Comparison of ENCODE assay signal across 8 cellular contexts in the genomic region with DNA sequence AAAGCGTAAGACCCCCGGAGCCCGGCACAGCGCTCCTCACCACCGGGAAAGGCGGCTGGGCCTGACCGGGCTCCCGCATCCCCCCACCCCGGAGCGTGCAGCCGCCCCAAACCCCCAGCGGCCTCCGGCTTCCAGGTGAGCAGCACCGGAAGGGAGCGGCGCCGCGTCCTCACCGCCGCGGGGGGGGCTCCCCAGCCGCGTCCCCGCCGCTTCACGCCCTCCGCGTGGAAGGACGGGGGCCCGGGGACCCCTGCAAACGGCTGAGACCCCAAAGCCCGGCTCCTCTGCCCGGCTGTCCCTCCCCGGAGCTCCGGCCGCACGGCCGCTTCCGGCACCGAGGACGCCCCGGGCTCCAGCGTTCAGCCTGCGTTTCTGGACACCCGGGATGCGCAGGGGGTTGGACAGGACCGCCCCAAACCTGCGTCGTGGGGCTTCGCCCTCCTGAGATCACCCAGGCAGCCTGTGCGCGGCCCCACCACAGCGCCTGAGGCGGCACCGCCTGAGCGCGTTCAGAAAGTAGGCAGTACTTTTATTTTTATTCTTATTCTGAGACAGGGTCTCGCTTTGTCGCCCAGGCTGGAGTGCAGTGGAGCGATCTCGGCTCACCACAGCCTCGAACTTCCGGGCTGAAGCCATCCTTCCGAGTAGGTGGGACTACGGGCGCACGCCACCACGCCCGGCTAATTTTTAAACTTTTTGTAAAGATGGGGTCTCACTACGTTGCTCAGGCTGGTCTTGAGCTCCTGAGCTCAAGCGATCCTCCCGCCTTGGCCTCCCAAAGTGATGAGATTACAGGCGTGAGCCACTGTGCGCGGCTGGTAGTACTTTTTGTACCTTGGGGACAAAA. TPM values are rescaled to one million over a fixed set of nuclear protein-coding genes. Genes with fewer than 3 reads are reported as not detected.
DNase-seq lines count a peak whose midpoint lies in the region; ATAC-seq and TF ChIP-seq lines count a peak whose summit lies in the region.

No MANE protein-coding gene starts in this region.

- peak overlapping the region; percentile 14; the same call in 1 of the 2 replicates for H3K4me3 ChIP-seq in H7 (ENCODE audit: insufficient read depth, low read depth, low read length)
- H3K4me3 ChIP-seq in effector memory CD4-positive, alpha-beta T cell (ENCODE audit: insufficient read depth, low read depth, low read length, poor library complexity, severe bottlenecking): peak overlapping the region; percentile 69
- H3K4me3 ChIP-seq in mononuclear cell (ENCODE audit: low read length): peak overlapping the region; percentile 67
- peak overlapping the region; percentile 72 to 91 (median 74) for H3K4me3 ChIP-seq in transverse colon

- peaks cover 44% of the 10 kb centered on the region for H3K4me1 Mint-ChIP-seq in activated CD4-positive, alpha-beta T cell treated with anti-CD3 and anti-CD28 coated beads for 36 hours

- intact Hi-C loops in activated CD4-positive, alpha-beta T cell treated with anti-CD3 and anti-CD28 coated beads for 36 hours (cut with DNase I, micrococcal nuclease): no loop called here
- intact Hi-C loops in transverse colon (cut with DNase I; ENCODE audit: low total_unique reads): no loop called here

- H3K4me1 ChIP-seq in effector memory CD4-positive, alpha-beta T cell (ENCODE audit: control insufficient read depth, insufficient read depth, low read length, poor library complexity, severe bottlenecking): peaks cover 30% of the 10 kb centered on the region
- H3K4me1 ChIP-seq in mononuclear cell (ENCODE audit: insufficient read depth, low read length): peaks cover 42% of the 10 kb centered on the region
- peaks cover 2 to 14% (median 9%) of the 10 kb centered on the region in 4 donors for H3K4me1 ChIP-seq in transverse colon

- CTCF ChIA-PET in activated CD4-positive, alpha-beta T cell treated with anti-CD3 and anti-CD28 coated beads for 36 hours (lab: Charles Lee): interaction anchor here (0.6 to 1.8 kb wide), 2 partner anchors 16 to 46 kb away, joined by 3 to 5 read pairs; no protein-coding TSS in a partner anchor

- in situ Hi-C loops in transverse colon (cut with MboI; ENCODE audit: low pct_ligation_motif_present in 1 of 4, low pct_unique_long_range_greater_than_20kb in 1 of 4, low sequenced_read_pairs in 3 of 4): loop anchor here in 1 of 4 donors (25.0 kb wide), 1 partner anchor 222 kb away; a partner anchor contains a TSS

- H3K9me3 Mint-ChIP-seq in activated CD4-positive, alpha-beta T cell treated with anti-CD3 and anti-CD28 coated beads for 36 hours (ENCODE audit: low read depth): no peaks in the 10 kb centered on the region

- no peak overlapping the region for H3K27ac ChIP-seq in effector memory CD4-positive, alpha-beta T cell (ENCODE audit: insufficient read depth, low read length, poor library complexity, severe bottlenecking)
- peak overlapping the region; percentile 78 to 95 (median 86) for H3K27ac ChIP-seq in transverse colon

- no peak for TF ChIP-seq CTCF in transverse colon (IDR thresholded peaks at IDR 0.05)

- POLR2A ChIA-PET in activated CD4-positive, alpha-beta T cell treated with anti-CD3 and anti-CD28 coated beads for 36 hours (lab: Charles Lee): interaction anchor here (0.5 kb wide), 1 partner anchor 52 kb away, joined by 3 read pairs; a partner anchor contains a TSS

- H3K36me3 ChIP-seq in H7 (replicated peaks; ENCODE audit: control insufficient read depth, insufficient read depth, low read length) (no peaks in the 10 kb centered on the region), transverse colon (no peaks in the 10 kb centered on the region)
- H3K36me3 ChIP-seq in effector memory CD4-positive, alpha-beta T cell (ENCODE audit: control insufficient read depth, insufficient read depth, low read length): no peaks in the 10 kb centered on the region

- H3K27me3 Mint-ChIP-seq in activated CD4-positive, alpha-beta T cell treated with anti-CD3 and anti-CD28 coated beads for 36 hours: peaks cover 22% of the 10 kb centered on the region

- peak; percentile 69 for TF ChIP-seq POLR2A in transverse colon (IDR thresholded peaks at IDR 0.05)

- peak; percentile 63 for ATAC-seq in activated CD4-positive, alpha-beta T cell treated with anti-CD3 and anti-CD28 coated beads for 36 hours

- TF ChIP-seq EP300 in transverse colon (IDR thresholded peaks at IDR 0.05; ENCODE audit: low read depth): no peak

- H3K9me3 ChIP-seq in effector memory CD4-positive, alpha-beta T cell (ENCODE audit: control insufficient read depth, low read length): no peaks in the 10 kb centered on the region
- H3K9me3 ChIP-seq in mononuclear cell (ENCODE audit: low read depth, low read length) (no peaks in the 10 kb centered on the region), transverse colon (no peaks in the 10 kb centered on the region)

- WGBS in transverse colon (ENCODE audit: low coverage in 1 of 2), 2 donors: 5 to 40% methylated on average over 3 to 36 of the region's 75 CpGs

- peaks cover 5% of the 10 kb centered on the region for H3K36me3 Mint-ChIP-seq in activated CD4-positive, alpha-beta T cell treated with anti-CD3 and anti-CD28 coated beads for 36 hours (ENCODE audit: low read depth)

- H3K27ac Mint-ChIP-seq in activated CD4-positive, alpha-beta T cell treated with anti-CD3 and anti-CD28 coated beads for 36 hours: peak overlapping the region; percentile 83

- DNase-seq in DMS 273 (lab: John Stamatoyannopoulos, UW; ENCODE audit: unreplicated experiment) (peak; percentile 62), DMS 273 treated with DMSO at 0.1 percent for 48 hours (lab: John Stamatoyannopoulos, UW) (no peak), H7 (peak; percentile 69), LHCN-M2 (ENCODE audit: low read depth) (peak; percentile 58), transverse colon (peak; percentile 64)
- DNase-seq in activated CD4-positive, alpha-beta T cell treated with anti-CD3 and anti-CD28 coated beads for 36 hours: peak; percentile 70
- DNase-seq in effector memory CD4-positive, alpha-beta T cell: peak in 1 of 3 donors; percentile 1

- H3K27me3 ChIP-seq in H7 (ENCODE audit: control insufficient read depth, insufficient read depth, low read length) (no peaks in the 10 kb centered on the region), mononuclear cell (ENCODE audit: insufficient read depth, low read length) (peaks cover 3% of the 10 kb centered on the region), transverse colon (no peaks in the 10 kb centered on the region)
- peaks cover 4% of the 10 kb centered on the region for H3K27me3 ChIP-seq in effector memory CD4-positive, alpha-beta T cell (replicated peaks; ENCODE audit: control insufficient read depth, insufficient read depth, low read length, poor library complexity, severe bottlenecking)

- peak overlapping the region; percentile 71 for H3K4me3 Mint-ChIP-seq in activated CD4-positive, alpha-beta T cell treated with anti-CD3 and anti-CD28 coated beads for 36 hours

RNA-seq across cellular contexts. Expression of a gene that starts 51.6 kb away (rescaled TPM):
- total RNA-seq in H7 (2014; rRNA removed; shearing (Covaris generic)): 29.7 and 36.4 TPM in 2 replicates
- 13.1 and 14.9 TPM in 2 replicates for total RNA-seq in LHCN-M2 (2014; rRNA removed)
- polyA plus RNA-seq in LHCN-M2 (2012): 3.1 TPM
- 10 to 100 TPM; 59.5 to 73.7 TPM for total RNA-seq in activated CD4-positive, alpha-beta T cell treated with anti-CD3 and anti-CD28 coated beads for 36 hours
- total RNA-seq in mononuclear cell: 5.8 TPM
- total RNA-seq in transverse colon: 1 to 10 TPM; 1.5 to 6.4 (median 2.0) TPM

Comparison
In these comparisons a context has a peak if more than half of its experiments do, and no peak if none do; other contexts are left out.
1. H3K4me3 ChIP-seq: peak in every context shown above with its lines; median percentile 74 in transverse colon; 69 in effector memory CD4-positive, alpha-beta T cell; 67 in mononuclear cell; 14 in H7.